Comparison of ENCODE assay signal across 8 cellular contexts in genomic region chr15:56805466-56806146, GRCh38.
A peak's percentile ranks its signal among the peaks of the same experiment; 100 is the strongest.
DNase-seq lines count a peak whose midpoint lies in the region; ATAC-seq, FAIRE-seq and TF ChIP-seq lines count a peak whose summit lies in the region.

No MANE protein-coding gene starts in this region.

- H2AFZ ChIP-seq in Karpas-422 (ENCODE audit: low read length): peak overlapping the region; percentile 83

- H3K9me3 ChIP-seq in Karpas-422 (ENCODE audit: low read length) (peaks cover 22% of the 10 kb centered on the region; the same call in 1 of the 2 replicates), transverse colon (peaks cover 6 to 11% of the 10 kb centered on the region in 2 donors)

- H3K4me3 ChIP-seq in Karpas-422 (ENCODE audit: low read length) (peak overlapping the region; percentile 60), brain microvascular endothelial cell (ENCODE audit: low read depth, low read length) (no peak overlapping the region), transverse colon (no peak overlapping the region)

- peak overlapping the region; percentile 74 for H3K4me2 ChIP-seq in Karpas-422 (ENCODE audit: low read depth, low read length, poor library complexity, severe bottlenecking)

- TF ChIP-seq CTCF in brain microvascular endothelial cell (IDR thresholded peaks at IDR 0.05; ENCODE audit: low read depth, low read length, missing control alignments) (no peak), transverse colon (IDR thresholded peaks at IDR 0.05) (no peak)

- DNase-seq in GM12892 (ENCODE audit: insufficient read length) (no peak), Karpas-422 (peak; percentile 80), brain microvascular endothelial cell (peak; percentile 91), medulla oblongata (ENCODE audit: extremely low spot score) (peak; percentile 45), occipital lobe (lab: John Stamatoyannopoulos, UW) (no peak), transverse colon (no peak)

- FAIRE-seq in GM12892 (lab: Jason Lieb, UNC): peak; percentile 76

- no peaks in the 10 kb centered on the region for H3K27me3 ChIP-seq in Karpas-422 (ENCODE audit: low read length)
- no peaks in the 10 kb centered on the region for H3K27me3 ChIP-seq in brain microvascular endothelial cell (replicated peaks)
- H3K27me3 ChIP-seq in transverse colon: no peaks in the 10 kb centered on the region

- no peak for ATAC-seq in GM18861 (IDR thresholded peaks at IDR 0.05; ENCODE audit: unreplicated experiment)
- ATAC-seq in HG02763 (IDR thresholded peaks at IDR 0.05; ENCODE audit: unreplicated experiment): no peak

- H3K9me2 ChIP-seq in Karpas-422 (replicated peaks; ENCODE audit: insufficient read depth, low read length): no peaks in the 10 kb centered on the region

- TF ChIP-seq EP300 in transverse colon (IDR thresholded peaks at IDR 0.05; ENCODE audit: low read depth): no peak

- WGBS in transverse colon (ENCODE audit: low coverage in 1 of 2), 2 donors: 66 to 72% methylated on average over 9 of the region's 9 CpGs

- H3K9ac ChIP-seq in Karpas-422 (ENCODE audit: low read length): peak overlapping the region; percentile 58

- intact Hi-C loops in transverse colon (cut with DNase I; ENCODE audit: low total_unique reads): no loop called here

- in situ Hi-C loops in brain microvascular endothelial cell (cut with HindIII; ENCODE audit: low pct_ligation_motif_present, low sequenced_read_pairs) (no loop called here), transverse colon (cut with MboI; ENCODE audit: low pct_ligation_motif_present in 1 of 4, low pct_unique_long_range_greater_than_20kb in 1 of 4, low sequenced_read_pairs in 3 of 4) (loop anchor here in 1 of 4 donors (25.0 kb wide), 1 partner anchor 507 kb away; no protein-coding TSS in a partner anchor)

- H3K4me1 ChIP-seq in Karpas-422 (ENCODE audit: low read length) (peaks cover 32% of the 10 kb centered on the region), transverse colon (peaks cover 0 to 3% (median 0%) of the 10 kb centered on the region in 4 donors)

- H3K79me2 ChIP-seq in Karpas-422 (ENCODE audit: low read length): no peaks in the 10 kb centered on the region

- H4K20me1 ChIP-seq in Karpas-422 (ENCODE audit: insufficient read depth, low read depth, low read length): no peaks in the 10 kb centered on the region

- TF ChIP-seq POLR2A in GM12892 (IDR thresholded peaks at IDR 0.05; ENCODE audit: low read depth, low read length) (no peak), transverse colon (IDR thresholded peaks at IDR 0.05) (no peak)

- H3K36me3 ChIP-seq in Karpas-422 (ENCODE audit: insufficient read depth, low read length) (peaks cover 3% of the 10 kb centered on the region; the same call in 1 of the 2 replicates), brain microvascular endothelial cell (replicated peaks) (no peaks in the 10 kb centered on the region), transverse colon (no peaks in the 10 kb centered on the region)

- H3K27ac ChIP-seq in Karpas-422 (ENCODE audit: low read length) (peak overlapping the region; percentile 86), brain microvascular endothelial cell (peak overlapping the region; percentile 67), transverse colon (no peak overlapping the region)

Comparison
In these comparisons a context has a peak if more than half of its experiments do, and no peak if none do; other contexts are left out.
1. DNase-seq: peak in Karpas-422 (single experiment), brain microvascular endothelial cell (single experiment) and medulla oblongata (single experiment); none in GM12892 (single experiment), occipital lobe (single experiment) and transverse colon (single experiment).
2. H3K27ac ChIP-seq: peak in Karpas-422 (single experiment) and brain microvascular endothelial cell (single experiment); none in transverse colon (0 of 4).